In the genomic region with DNA sequence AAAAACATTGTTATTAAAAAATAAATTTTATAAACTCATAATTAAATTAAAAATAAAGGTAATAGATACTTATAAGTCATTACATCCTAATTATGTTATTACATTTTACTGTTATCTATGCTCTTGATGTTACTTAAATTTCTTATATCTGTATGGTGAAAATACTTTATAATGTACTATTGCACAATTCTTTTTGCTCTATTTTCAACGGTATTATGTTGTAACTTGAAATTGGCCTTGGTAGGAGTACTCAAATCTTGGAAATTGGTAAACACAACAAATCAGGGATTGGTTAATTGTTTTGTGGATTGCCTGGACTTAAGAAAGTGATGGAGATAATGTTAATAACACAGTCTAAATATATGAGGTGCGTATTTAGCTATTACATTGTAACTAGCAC, we compare ENCODE assay signal across 30 cellular contexts.
"Had no signal": no experiment of that assay in that cellular context is flagged by ENCODE, and none has a peak within 500 bp of the region (broad histone marks: within the 10 kb centered on the region; RNA-seq: fewer than 3 reads in every experiment).

No MANE protein-coding gene starts in this region.

- DNase-seq: activated CD4-positive, alpha-beta memory T cell treated with anti-CD3 and anti-CD28 coated beads for 36 hours; activated CD4-positive, alpha-beta T cell treated with anti-CD3 and anti-CD28 coated beads for 36 hours; activated CD4-positive, alpha-beta T cell treated with anti-CD3 and anti-CD28 coated beads, Interleukin-2, amount 10 ng/mL, durations not matched to agents 24 days and 14 days; activated CD4-positive, CD25-positive, alpha-beta regulatory T cell; activated CD4-positive, CD25-positive, alpha-beta regulatory T cell treated with anti-CD3 and anti-CD28 coated beads, Interleukin-2, amount 50 U/mL, for 72 hours; activated CD8-positive, alpha-beta memory T cell treated with anti-CD3 and anti-CD28 coated beads, Interleukin-2, amount 10 ng/mL, durations not matched to agents 7 days and 5 days; activated CD8-positive, alpha-beta memory T cell treated with anti-CD3 and anti-CD28 coated beads, Interleukin-2, amount 50 U/mL, for 4 hours; activated CD8-positive, alpha-beta T cell treated with anti-CD3 and anti-CD28 coated beads, Interleukin-2, amount 10 ng/mL, durations not matched to agents 7 days and 5 days; activated effector memory CD4-positive, alpha-beta T cell treated with anti-CD3 and anti-CD28 coated beads, Interleukin-2, amount 50 U/mL, for 16 hours; activated naive CD4-positive, alpha-beta T cell treated with anti-CD3 and anti-CD28 coated beads for 36 hours; activated naive CD8-positive, alpha-beta T cell treated with anti-CD3 and anti-CD28 coated beads for 36 hours; activated naive CD8-positive, alpha-beta T cell treated with anti-CD3 and anti-CD28 coated beads, Interleukin-2, amount 50 U/mL, for 24 hours; activated T-cell treated with anti-CD3 and anti-CD28 coated beads, Interleukin-2, amount 50 U/mL, for 1 hour; activated T-cell treated with anti-CD3 and anti-CD28 coated beads, Interleukin-2, amount 50 U/mL, for 48 hours; adrenal gland; central memory CD4-positive, alpha-beta T cell; cerebellar nuclear complex; cortex of kidney; dermis blood vessel endothelial cell; effector CD4-positive, alpha-beta T cell; esophagus squamous epithelium; head of caudate nucleus; T-helper 1 cell; T-helper 17 cell; T1000 had no signal

- H3K27me3 ChIP-seq: adrenal gland, ascending aorta, breast epithelium, cardiac muscle cell, esophagus squamous epithelium had no signal

- H3K36me3 ChIP-seq: adrenal gland, ascending aorta, breast epithelium, cardiac muscle cell, esophagus squamous epithelium had no signal

- FAIRE-seq: endothelial cell of umbilical vein had no signal

- H3K27ac ChIP-seq: adrenal gland, ascending aorta, breast epithelium, cardiac muscle cell, epithelial cell of prostate, esophagus squamous epithelium had no signal

- H3K4me1 ChIP-seq: adrenal gland, ascending aorta, breast epithelium, esophagus squamous epithelium had no signal

- H3K9me3 ChIP-seq: adrenal gland, ascending aorta, breast epithelium, esophagus squamous epithelium had no signal

- H3K4me3 ChIP-seq: adrenal gland, ascending aorta, breast epithelium, cardiac muscle cell, esophagus squamous epithelium had no signal

- ATAC-seq: activated CD4-positive, alpha-beta T cell treated with anti-CD3 and anti-CD28 coated beads for 36 hours; activated CD8-positive, alpha-beta memory T cell treated with anti-CD3 and anti-CD28 coated beads, Interleukin-2, amount 10 ng/mL, durations not matched to agents 7 days and 5 days; activated CD8-positive, alpha-beta T cell treated with anti-CD3 and anti-CD28 coated beads, Interleukin-2, amount 10 ng/mL, durations not matched to agents 7 days and 5 days; activated naive CD8-positive, alpha-beta T cell treated with anti-CD3 and anti-CD28 coated beads, Interleukin-2, amount 50 U/mL, for 24 hours; T-helper 17 cell had no signal
